27 cellular contexts compared by ENCODE assay signal in the genomic region with DNA sequence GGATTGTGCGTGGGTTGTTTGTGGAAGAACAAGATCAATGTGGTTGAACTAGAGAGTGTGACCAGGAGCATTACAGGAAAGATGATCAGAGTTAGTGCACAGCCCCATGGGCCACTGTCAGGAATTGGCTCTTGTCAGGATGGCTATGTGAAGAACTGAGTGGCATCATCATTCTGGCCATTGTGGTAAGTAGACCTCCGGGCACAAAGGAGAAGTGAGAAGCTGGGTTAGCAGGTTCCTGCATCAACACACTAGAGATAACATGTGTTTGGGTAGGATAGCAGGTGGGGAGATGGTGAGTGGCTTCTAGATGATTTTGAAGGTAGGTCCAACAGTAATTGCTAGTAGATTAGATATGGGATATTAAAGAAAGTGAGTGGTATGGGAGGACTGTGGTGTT.
"Had no signal": no experiment of that assay in that cellular context is flagged by ENCODE, and none has a peak within 500 bp of the region (broad histone marks: within the 10 kb centered on the region; RNA-seq: fewer than 3 reads in every experiment).

No MANE protein-coding gene starts in this region.

- H3K27ac ChIP-seq: ascending aorta, body of pancreas, coronary artery, PC-9 had no signal

- ATAC-seq: activated CD8-positive, alpha-beta T cell treated with anti-CD3 and anti-CD28 coated beads, Interleukin-2, amount 10 ng/mL, durations not matched to agents 7 days and 5 days; activated naive CD4-positive, alpha-beta T cell treated with anti-CD3 and anti-CD28 coated beads, Interleukin-2, amount 50 U/mL, for 72 hours; activated naive CD8-positive, alpha-beta T cell treated with anti-CD3 and anti-CD28 coated beads, Interleukin-2, amount 50 U/mL, for 24 hours; body of pancreas; T-cell; WTC11 had no signal

- H3K36me3 ChIP-seq: ascending aorta had no signal

- DNase-seq: activated CD4-positive, alpha-beta T cell treated with anti-CD3 and anti-CD28 coated beads for 48 hours; activated CD4-positive, alpha-beta T cell treated with anti-CD3 and anti-CD28 coated beads, Interleukin-2, amount 50 U/mL, for 4 hours; activated CD4-positive, CD25-positive, alpha-beta regulatory T cell treated with anti-CD3 and anti-CD28 coated beads, Interleukin-2, amount 50 U/mL, for 72 hours; activated CD8-positive, alpha-beta memory T cell treated with anti-CD3 and anti-CD28 coated beads, Interleukin-2, amount 50 U/mL, for 48 hours; activated CD8-positive, alpha-beta T cell treated with anti-CD3 and anti-CD28 coated beads, Interleukin-2, amount 10 ng/mL, durations not matched to agents 7 days and 5 days; activated naive CD4-positive, alpha-beta T cell treated with Interleukin-2 at 50 U/mL for 16 hours; activated naive CD8-positive, alpha-beta T cell treated with anti-CD3 and anti-CD28 coated beads, Interleukin-2, amount 50 U/mL, for 24 hours; activated T-cell treated with anti-CD3 and anti-CD28 coated beads, Interleukin-2, amount 50 U/mL, for 1 hour; amniotic stem cell; body of pancreas; central memory CD4-positive, alpha-beta T cell; Karpas-422; NCI-H1105 treated with DMSO at 0.1 percent for 48 hours; NCI-H1436 treated with DMSO at 0.1 percent for 48 hours; NCI-H187 treated with DMSO at 0.1 percent for 48 hours; NCI-H2171 treated with DMSO at 0.1 percent for 48 hours; NCI-H226; NCI-H69; PC-9; SHP77 treated with DMSO at 0.1 percent for 48 hours; T-cell; T-helper 2 cell; T1000 had no signal

- H3K9me3 ChIP-seq: ascending aorta, body of pancreas had no signal

- H3K4me3 ChIP-seq: ascending aorta, body of pancreas, coronary artery, PC-9 had no signal

- H3K4me2 ChIP-seq: PC-9 had no signal

- H3K4me1 ChIP-seq: ascending aorta, body of pancreas had no signal

- H3K27me3 ChIP-seq: ascending aorta, body of pancreas had no signal

- H2AFZ ChIP-seq: PC-9 had no signal
